9 cellular contexts compared by ENCODE assay signal in genomic region chr10:110916554-110917346, GRCh38. TPM values are rescaled to one million over a fixed set of nuclear protein-coding genes. Genes with fewer than 3 reads are reported as not detected.
A peak's percentile ranks its signal among the peaks of the same experiment; 100 is the strongest.
DNase-seq lines count a peak whose midpoint lies in the region; FAIRE-seq and TF ChIP-seq lines count a peak whose summit lies in the region.
"Had no signal": no experiment of that assay in that cellular context is flagged by ENCODE, and none has a peak within 500 bp of the region (broad histone marks: within the 10 kb centered on the region; RNA-seq: fewer than 3 reads in every experiment).

No MANE protein-coding gene starts in this region.

- no peaks in the 10 kb centered on the region for H3K27me3 Mint-ChIP-seq in activated CD4-positive, alpha-beta T cell treated with anti-CD3 and anti-CD28 coated beads, Interleukin-2, amount 10 ng/mL, durations not matched to agents 24 days and 14 days
- H3K27me3 Mint-ChIP-seq: naive B cell had no signal

- no peaks in the 10 kb centered on the region for H3K9me3 ChIP-seq in PC-9 (ENCODE audit: insufficient read depth, low read depth)

- H3K36me3 Mint-ChIP-seq in activated CD4-positive, alpha-beta T cell treated with anti-CD3 and anti-CD28 coated beads, Interleukin-2, amount 10 ng/mL, durations not matched to agents 24 days and 14 days (ENCODE audit: low read depth), result peaks cover 2% of the 10 kb centered on the region
- H3K36me3 Mint-ChIP-seq: naive B cell had no signal

- H3K27ac Mint-ChIP-seq in activated CD4-positive, alpha-beta T cell treated with anti-CD3 and anti-CD28 coated beads, Interleukin-2, amount 10 ng/mL, durations not matched to agents 24 days and 14 days, result no peak overlapping the region

- no peak overlapping the region for H2AFZ ChIP-seq in PC-9

- no peaks in the 10 kb centered on the region for H3K27me3 ChIP-seq in PC-9 (ENCODE audit: insufficient read depth, low read depth)

- H3K9me3 Mint-ChIP-seq in activated CD4-positive, alpha-beta T cell treated with anti-CD3 and anti-CD28 coated beads, Interleukin-2, amount 10 ng/mL, durations not matched to agents 24 days and 14 days, result no peaks in the 10 kb centered on the region
- H3K9me3 Mint-ChIP-seq: naive B cell had no signal

- BruUV-seq in PC-9 (replicated peaks; lab: Mats Ljungman, UMichigan), result no TSS peak

- CTCF ChIA-PET in PC-9 (lab: Charles Lee), result interaction anchor here (0.6 kb wide), 1 partner anchor 306 kb away, joined by 4 read pairs; no protein-coding TSS in a partner anchor

- H3K4me1 Mint-ChIP-seq in activated CD4-positive, alpha-beta T cell treated with anti-CD3 and anti-CD28 coated beads, Interleukin-2, amount 10 ng/mL, durations not matched to agents 24 days and 14 days, result peaks cover 25% of the 10 kb centered on the region

- H3K27ac ChIP-seq in PC-9 (no peak overlapping the region), epithelial cell of prostate (peak overlapping the region; percentile 20)

- H3K79me2 ChIP-seq in PC-9 (ENCODE audit: low read depth), result peaks cover 18% of the 10 kb centered on the region

- H3K4me1 ChIP-seq in PC-9 (replicated peaks; ENCODE audit: insufficient read depth), result peaks cover 19% of the 10 kb centered on the region

- no peak overlapping the region for H3K4me3 Mint-ChIP-seq in activated CD4-positive, alpha-beta T cell treated with anti-CD3 and anti-CD28 coated beads, Interleukin-2, amount 10 ng/mL, durations not matched to agents 24 days and 14 days

- H3K9me2 ChIP-seq in PC-9 (ENCODE audit: insufficient read depth), result no peaks in the 10 kb centered on the region

- no peaks in the 10 kb centered on the region for H3K36me3 ChIP-seq in PC-9 (ENCODE audit: low read depth)

- FAIRE-seq in GM18507 (lab: Jason Lieb, UNC), result peak; percentile 21

- peak overlapping the region; percentile 77; the same call in 1 of the 2 replicates for H3K4me2 ChIP-seq in PC-9

- TF ChIP-seq CTCF in PC-9 (conservative IDR thresholded peaks at IDR 0.05), result no peak

- H3F3A ChIP-seq in PC-9 (ENCODE audit: insufficient read depth, low read depth), result 0 out of 2 replicates have a peak, but pooled peaks cover 4% of the 10 kb centered on the region

- no peak overlapping the region for H3K4me3 ChIP-seq in PC-9
- H3K4me3 ChIP-seq in skeletal muscle cell (ENCODE audit: low read depth, low read length), result no peak overlapping the region

- no peak for DNase-seq in GM18507 (ENCODE audit: extremely low spot score, insufficient read length, low read depth)
- peak in 1 of 2 experiments; percentile 56 for DNase-seq in PC-9
- no peak for DNase-seq in epithelial cell of prostate (ENCODE audit: low read depth, low spot score)
- peak; percentile 73 for DNase-seq in skeletal muscle cell (ENCODE audit: low read depth)
- DNase-seq in activated CD4-positive, alpha-beta T cell treated with anti-CD3 and anti-CD28 coated beads, Interleukin-2, amount 10 ng/mL, durations not matched to agents 24 days and 14 days, result no peak
- no peak for DNase-seq in activated CD4-positive, alpha-beta T cell treated with anti-CD3 and anti-CD28 coated beads, Interleukin-2, amount 50 U/mL, for 4 hours
- DNase-seq in cortex of kidney (lab: John Stamatoyannopoulos, UW), result no peak
- DNase-seq: naive B cell, NCI-H1048 had no signal

- POLR2A ChIA-PET in PC-9 (lab: Charles Lee; ENCODE audit: unreplicated experiment), result interaction anchor here (0.6 to 0.7 kb wide), 2 partner anchors 109 to 506 kb away, joined by 3 read pairs; no protein-coding TSS in a partner anchor

- intact Hi-C loops in PC-9 (cut with micrococcal nuclease; ENCODE audit: unreplicated experiment), result no loop called here
- intact Hi-C loops in activated CD4-positive, alpha-beta T cell treated with anti-CD3 and anti-CD28 coated beads, Interleukin-2, amount 10 ng/mL, durations not matched to agents 24 days and 14 days (cut with micrococcal nuclease), result no loop called here

- H4K20me1 ChIP-seq in PC-9 (ENCODE audit: insufficient read depth), result no peaks in the 10 kb centered on the region

RNA-seq across cellular contexts. Expression of gene BBIP1, which starts 2.2 kb away (rescaled TPM):
- 8.5 and 14.9 TPM in 2 replicates for total RNA-seq in PC-9 (2021)
- 26.3 and 31.1 TPM in 2 replicates for total RNA-seq in activated CD4-positive, alpha-beta T cell treated with anti-CD3 and anti-CD28 coated beads, Interleukin-2, amount 10 ng/mL, durations not matched to agents 24 days and 14 days

RNA-seq across cellular contexts. Expression of gene SHOC2, which starts 2.7 kb away (rescaled TPM):
- 14.2 and 20.2 TPM in 2 replicates for total RNA-seq in PC-9 (2021)
- total RNA-seq in activated CD4-positive, alpha-beta T cell treated with anti-CD3 and anti-CD28 coated beads, Interleukin-2, amount 10 ng/mL, durations not matched to agents 24 days and 14 days, result 38.3 and 41.8 TPM in 2 replicates

RNA-seq across cellular contexts. Expression of gene PDCD4, which starts 45.0 kb away (rescaled TPM):
- 92.4 and 96.4 TPM in 2 replicates for total RNA-seq in PC-9 (2021)
- total RNA-seq in activated CD4-positive, alpha-beta T cell treated with anti-CD3 and anti-CD28 coated beads, Interleukin-2, amount 10 ng/mL, durations not matched to agents 24 days and 14 days, result 45.2 and 53.6 TPM in 2 replicates
